Comparison of ENCODE assay signal across 10 cellular contexts in the genomic region with DNA sequence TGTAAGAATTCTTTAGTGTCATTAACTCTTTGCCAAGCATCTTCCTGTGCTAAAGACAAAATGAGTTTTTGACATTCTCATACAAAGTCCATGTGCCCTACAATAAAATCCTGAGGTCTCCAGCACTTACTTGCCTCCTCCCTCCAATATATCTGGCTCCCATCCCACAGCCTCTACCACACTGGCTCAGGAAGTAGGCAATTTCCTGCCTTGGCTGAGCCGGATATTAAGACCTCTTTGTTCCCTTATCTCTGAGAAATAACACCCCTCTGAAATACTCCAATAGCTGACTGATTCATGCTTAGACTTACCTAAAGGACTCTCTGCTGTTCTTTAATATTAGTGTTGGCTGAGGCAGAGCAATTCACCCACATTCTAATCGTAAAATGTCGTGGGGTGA. TPM values are rescaled to one million over a fixed set of nuclear protein-coding genes. Genes with fewer than 3 reads are reported as not detected.
A peak's percentile ranks its signal among the peaks of the same experiment; 100 is the strongest.
DNase-seq lines count a peak whose midpoint lies in the region; ATAC-seq, FAIRE-seq and TF ChIP-seq lines count a peak whose summit lies in the region.
"Had no signal": no experiment of that assay in that cellular context is flagged by ENCODE, and none has a peak within 500 bp of the region (broad histone marks: within the 10 kb centered on the region; RNA-seq: fewer than 3 reads in every experiment).

No MANE protein-coding gene starts in this region.

- DNase-seq in GF-D8 (lab: John Stamatoyannopoulos, UW) (peak; percentile 61), RWPE1 (ENCODE audit: low spot score) (peak; percentile 5), pancreas (peak in 2 of 6 donors; percentile 5 to 18), PC-9 (no peak)
- no peak for DNase-seq in activated CD8-positive, alpha-beta T cell treated with anti-CD3 and anti-CD28 coated beads, Interleukin-2, amount 10 ng/mL, durations not matched to agents 7 days and 5 days
- DNase-seq: head of caudate nucleus had no signal

- peaks cover 4% of the 10 kb centered on the region for H3K27me3 Mint-ChIP-seq in activated CD8-positive, alpha-beta T cell treated with anti-CD3 and anti-CD28 coated beads, Interleukin-2, amount 10 ng/mL, durations not matched to agents 7 days and 5 days (ENCODE audit: low read depth)

- no TSS peak for BruUV-seq in PC-9 (replicated peaks; lab: Mats Ljungman, UMichigan)

- 10 to 13% methylated on average over 3 of the region's 3 CpGs for WGBS in pancreas, 2 donors

- ATAC-seq in esophagus mucosa = peak; percentile 31
- ATAC-seq in pancreas = peak; percentile 24 to 82 (median 61)
- no peak for ATAC-seq in HG03432 (IDR thresholded peaks at IDR 0.05; ENCODE audit: unreplicated experiment)
- no peak for ATAC-seq in GM18502 (IDR thresholded peaks at IDR 0.05; ENCODE audit: poor library complexity, unreplicated experiment)
- ATAC-seq in activated CD8-positive, alpha-beta T cell treated with anti-CD3 and anti-CD28 coated beads, Interleukin-2, amount 10 ng/mL, durations not matched to agents 7 days and 5 days = no peak

- H3K9me3 Mint-ChIP-seq in activated CD8-positive, alpha-beta T cell treated with anti-CD3 and anti-CD28 coated beads, Interleukin-2, amount 10 ng/mL, durations not matched to agents 7 days and 5 days (ENCODE audit: insufficient read depth) = no peaks in the 10 kb centered on the region

- H3K79me2 ChIP-seq in PC-9 (ENCODE audit: low read depth) = no peaks in the 10 kb centered on the region

- intact Hi-C loops in pancreas (cut with DNase I) = no loop called here
- intact Hi-C loops in PC-9 (cut with micrococcal nuclease; ENCODE audit: unreplicated experiment) = no loop called here

- POLR2A ChIA-PET in RWPE1 (lab: Yijun Ruan, JAX; ENCODE audit: low non-redundant PET) (no interaction called here), PC-9 (lab: Charles Lee; ENCODE audit: unreplicated experiment) (no interaction called here)
- POLR2A ChIA-PET in activated CD8-positive, alpha-beta T cell treated with anti-CD3 and anti-CD28 coated beads, Interleukin-2, amount 10 ng/mL, durations not matched to agents 7 days and 5 days (lab: Charles Lee) = no interaction called here

- CTCF ChIA-PET in RWPE1 (lab: Yijun Ruan, JAX) (no interaction called here), PC-9 (lab: Charles Lee) (no interaction called here)
- CTCF ChIA-PET in activated CD8-positive, alpha-beta T cell treated with anti-CD3 and anti-CD28 coated beads, Interleukin-2, amount 10 ng/mL, durations not matched to agents 7 days and 5 days (lab: Charles Lee) = no interaction called here

- H3K4me1 ChIP-seq in pancreas = peaks cover 0 to 5% (median 0%) of the 10 kb centered on the region in 3 donors
- H3K4me1 ChIP-seq in PC-9 (replicated peaks; ENCODE audit: insufficient read depth) = no peaks in the 10 kb centered on the region

- no peak overlapping the region for H3K4me3 Mint-ChIP-seq in activated CD8-positive, alpha-beta T cell treated with anti-CD3 and anti-CD28 coated beads, Interleukin-2, amount 10 ng/mL, durations not matched to agents 7 days and 5 days

- H3K27ac Mint-ChIP-seq in activated CD8-positive, alpha-beta T cell treated with anti-CD3 and anti-CD28 coated beads, Interleukin-2, amount 10 ng/mL, durations not matched to agents 7 days and 5 days = no peak overlapping the region

- H3F3A ChIP-seq in PC-9 (ENCODE audit: insufficient read depth, low read depth) = no peaks in the 10 kb centered on the region

- H4K20me1 ChIP-seq in PC-9 (ENCODE audit: insufficient read depth) = no peaks in the 10 kb centered on the region

- no peaks in the 10 kb centered on the region for H3K27me3 ChIP-seq in pancreas
- no peaks in the 10 kb centered on the region for H3K27me3 ChIP-seq in PC-9 (ENCODE audit: insufficient read depth, low read depth)

- no peak overlapping the region for H3K27ac ChIP-seq in RWPE1
- peak overlapping the region in 2 of 4 donors; percentile 17 to 25 for H3K27ac ChIP-seq in pancreas
- no peak overlapping the region for H3K27ac ChIP-seq in PC-9
- H3K27ac ChIP-seq: KMS-11 had no signal

- H3K4me3 ChIP-seq in pancreas (no peak overlapping the region), PC-9 (no peak overlapping the region)

- H2AFZ ChIP-seq in PC-9 = no peak overlapping the region

- no peaks in the 10 kb centered on the region for H3K36me3 ChIP-seq in pancreas
- no peaks in the 10 kb centered on the region for H3K36me3 ChIP-seq in PC-9 (ENCODE audit: low read depth)

- TF ChIP-seq CTCF in RWPE1 (conservative IDR thresholded peaks at IDR 0.05; ENCODE audit: low read depth) (no peak), pancreas (IDR thresholded peaks at IDR 0.05) (no peak), PC-9 (conservative IDR thresholded peaks at IDR 0.05) (no peak)

- no peaks in the 10 kb centered on the region for H3K36me3 Mint-ChIP-seq in activated CD8-positive, alpha-beta T cell treated with anti-CD3 and anti-CD28 coated beads, Interleukin-2, amount 10 ng/mL, durations not matched to agents 7 days and 5 days (ENCODE audit: low read depth)

- no peaks in the 10 kb centered on the region for H3K9me3 ChIP-seq in pancreas
- no peaks in the 10 kb centered on the region for H3K9me3 ChIP-seq in PC-9 (ENCODE audit: insufficient read depth, low read depth)

- no peaks in the 10 kb centered on the region for H3K9me2 ChIP-seq in PC-9 (ENCODE audit: insufficient read depth)

- H3K4me2 ChIP-seq in PC-9 = no peak overlapping the region
- H3K4me2 ChIP-seq: KMS-11 had no signal

- no peak for FAIRE-seq in pancreas (lab: Jason Lieb, UNC)

- peaks cover 5% of the 10 kb centered on the region for H3K4me1 Mint-ChIP-seq in activated CD8-positive, alpha-beta T cell treated with anti-CD3 and anti-CD28 coated beads, Interleukin-2, amount 10 ng/mL, durations not matched to agents 7 days and 5 days (ENCODE audit: low read depth)

RNA-seq across cellular contexts. Expression of a gene that starts 37.6 kb away (rescaled TPM):
- total RNA-seq in esophagus mucosa (4.7 TPM), pancreas (10 to 100 TPM in 1 of 6 donors, 1 to 10 TPM in 5; 4.5 to 12.2 (median 6.0) TPM), PC-9 (2021) (6.8 and 8.4 TPM in 2 replicates)
- 10 to 100 TPM in 1 of 2 donors, 1 to 10 TPM in 1; 8.6 to 17.3 TPM for polyA plus RNA-seq in pancreas
- total RNA-seq in activated CD8-positive, alpha-beta T cell treated with anti-CD3 and anti-CD28 coated beads, Interleukin-2, amount 10 ng/mL, durations not matched to agents 7 days and 5 days = 10 to 100 TPM; 11.0 TPM

Comparison
In these comparisons a context has a peak if more than half of its experiments do, and no peak if none do; other contexts are left out.
1. DNase-seq: peak in GF-D8 (single experiment) and RWPE1 (single experiment); none in PC-9 (0 of 2) and activated CD8-positive, alpha-beta T cell treated with anti-CD3 and anti-CD28 coated beads, Interleukin-2, amount 10 ng/mL, durations not matched to agents 7 days and 5 days (single experiment).
2. ATAC-seq: peak in esophagus mucosa (single experiment) and pancreas (4 of 4); none in HG03432 (single experiment), GM18502 (single experiment) and activated CD8-positive, alpha-beta T cell treated with anti-CD3 and anti-CD28 coated beads, Interleukin-2, amount 10 ng/mL, durations not matched to agents 7 days and 5 days (single experiment).